Comparison of ENCODE assay signal across 13 cellular contexts in genomic region chr2:69762513-69763494, GRCh38. TPM values are rescaled to one million over a fixed set of nuclear protein-coding genes. Genes with fewer than 3 reads are reported as not detected.
A peak's percentile ranks its signal among the peaks of the same experiment; 100 is the strongest.
DNase-seq lines count a peak whose midpoint lies in the region; FAIRE-seq and TF ChIP-seq lines count a peak whose summit lies in the region.
"Had no signal": no experiment of that assay in that cellular context is flagged by ENCODE, and none has a peak within 500 bp of the region (broad histone marks: within the 10 kb centered on the region; RNA-seq: fewer than 3 reads in every experiment).

No MANE protein-coding gene starts in this region.

- H3K4me3 Mint-ChIP-seq in MCF 10A (ENCODE audit: unreplicated experiment), result no peak overlapping the region
- H3K4me3 Mint-ChIP-seq in nephron progenitor cell, result no peak overlapping the region

- H3K27me3 ChIP-seq in breast epithelium (no peaks in the 10 kb centered on the region), vagina (no peaks in the 10 kb centered on the region)

- peak overlapping the region; percentile 19 to 48 (median 40) for H3K4me3 ChIP-seq in breast epithelium
- no peak overlapping the region for H3K4me3 ChIP-seq in fibroblast of mammary gland (ENCODE audit: control insufficient read depth, low read depth, low read length)
- peak overlapping the region in 1 of 2 donors; percentile 25 for H3K4me3 ChIP-seq in vagina

- H3K36me3 ChIP-seq in breast epithelium, result no peaks in the 10 kb centered on the region
- H3K36me3 ChIP-seq in vagina, result peaks cover 0 to 9% of the 10 kb centered on the region in 2 donors

- H3K9me3 ChIP-seq in breast epithelium, result no peaks in the 10 kb centered on the region
- H3K9me3 ChIP-seq in vagina, result no peaks in the 10 kb centered on the region

- peak in 1 of 3 donors; percentile 28 for TF ChIP-seq CTCF in breast epithelium (IDR thresholded peaks at IDR 0.05)
- TF ChIP-seq CTCF in MCF 10A (IDR thresholded peaks at IDR 0.05; ENCODE audit: unreplicated experiment), result no peak
- no peak for TF ChIP-seq CTCF in fibroblast of mammary gland (conservative IDR thresholded peaks at IDR 0.05; ENCODE audit: control insufficient read depth, insufficient read depth, low read depth, low read length)
- TF ChIP-seq CTCF in nephron progenitor cell (IDR thresholded peaks at IDR 0.05), result no peak
- no peak for TF ChIP-seq CTCF in vagina (IDR thresholded peaks at IDR 0.05)
- no peak for TF ChIP-seq CTCF in GM13976 (IDR thresholded peaks at IDR 0.05; ENCODE audit: borderline replicate concordance, control extremely low read depth, extremely low read depth, insufficient read depth, missing control alignments)

- in situ Hi-C loops in GM13976 (cut with MboI; ENCODE audit: low sequenced_read_pairs, unreplicated experiment), result no loop called here

- CTCF ChIA-PET in MCF 10A (lab: Yijun Ruan, JAX), result interaction anchor here (1.0 to 1.3 kb wide), 2 partner anchors 18 to 20 kb away, joined by 5 to 6 read pairs; no protein-coding TSS in a partner anchor

- H3K27ac Mint-ChIP-seq in MCF 10A (ENCODE audit: low read depth, unreplicated experiment), result no peak overlapping the region
- H3K27ac Mint-ChIP-seq in nephron progenitor cell, result peak overlapping the region; percentile 0

- no peak for FAIRE-seq in frontal cortex (lab: Jason Lieb, UNC)
- FAIRE-seq: endometrium, H54 had no signal

- no peaks in the 10 kb centered on the region for H3K27me3 Mint-ChIP-seq in MCF 10A (ENCODE audit: insufficient read depth, unreplicated experiment)
- H3K27me3 Mint-ChIP-seq in nephron progenitor cell (ENCODE audit: low read depth, poor library complexity), result peaks cover 2% of the 10 kb centered on the region

- DNase-seq in breast epithelium (ENCODE audit: low spot score in 2 of 2) (peak in 1 of 2 donors; percentile 34), MCF 10A (ENCODE audit: unreplicated experiment) (no peak), fibroblast of mammary gland (ENCODE audit: low read depth) (peak; percentile 41), nephron progenitor cell (no peak), vagina (ENCODE audit: extremely low spot score in 2 of 2) (no peak), GM13976 (ENCODE audit: low spot score) (no peak), frontal cortex (ENCODE audit: low spot score in 2 of 2) (no peak)
- DNase-seq in activated CD4-positive, CD25-positive, alpha-beta regulatory T cell (lab: John Stamatoyannopoulos, UW), result no peak
- DNase-seq: activated T-cell treated with anti-CD3 and anti-CD28 coated beads, Interleukin-2, amount 50 U/mL, for 1 hour; NCI-H2171; T-helper 1 cell had no signal

- no TSS peak for BruUV-seq in MCF 10A (replicated peaks; lab: Mats Ljungman, UMichigan)

- POLR2A ChIA-PET in MCF 10A (lab: Yijun Ruan, JAX), result interaction anchor here (0.6 to 4.4 kb wide), 4 partner anchors 22 to 66 kb away, joined by 3 to 22 read pairs (median 3); partner anchors contain the start of genes ANXA4 and GMCL1

- no peak for TF ChIP-seq POLR2A in breast epithelium (IDR thresholded peaks at IDR 0.05)
- TF ChIP-seq POLR2A in vagina (IDR thresholded peaks at IDR 0.05), result no peak

- no peaks in the 10 kb centered on the region for H3K9me3 Mint-ChIP-seq in MCF 10A (ENCODE audit: unreplicated experiment)
- H3K9me3 Mint-ChIP-seq in nephron progenitor cell, result no peaks in the 10 kb centered on the region

- H3K4me1 ChIP-seq in breast epithelium, result peaks cover 0 to 28% of the 10 kb centered on the region in 2 donors
- H3K4me1 ChIP-seq in vagina, result peaks cover 59% of the 10 kb centered on the region

- H3K36me3 Mint-ChIP-seq in MCF 10A (ENCODE audit: insufficient read depth, unreplicated experiment) (peaks cover 35% of the 10 kb centered on the region), nephron progenitor cell (ENCODE audit: low read depth) (no peaks in the 10 kb centered on the region)

- intact Hi-C loops in breast epithelium (cut with DNase I; ENCODE audit: low total_unique reads) (no loop called here), MCF 10A (cut with micrococcal nuclease) (no loop called here), vagina (cut with DNase I) (no loop called here)

- H3K4me1 Mint-ChIP-seq in MCF 10A (ENCODE audit: insufficient read depth, unreplicated experiment) (peaks cover 11% of the 10 kb centered on the region), nephron progenitor cell (peaks cover 14% of the 10 kb centered on the region)

- peak overlapping the region; percentile 87 to 88 for H3K27ac ChIP-seq in breast epithelium
- H3K27ac ChIP-seq in vagina, result peak overlapping the region; percentile 91

RNA-seq across cellular contexts. Expression of gene ANXA4, which starts 20.9 kb away (rescaled TPM):
- 10 to 100 TPM; 61.6 to 77.1 (median 65.6) TPM for total RNA-seq in breast epithelium
- 79.8 and 82.9 TPM in 2 replicates for total RNA-seq in MCF 10A (2022)
- 63.6 TPM for total RNA-seq in vagina
- 2.4 TPM for total RNA-seq in frontal cortex

Comparison
In these comparisons a context has a peak if more than half of its experiments do, and no peak if none do; other contexts are left out.
1. RNA of gene ANXA4, which starts 20.9 kb away (total RNA-seq): 79.8 to 82.9 TPM in MCF 10A, 61.6 to 77.1 TPM in breast epithelium and 63.6 TPM in vagina (single experiment); 2.4 TPM in frontal cortex (single experiment); every median in the first group is over 10 times any median in the second.